Comparison of ENCODE assay signal across 8 cellular contexts in genomic region chr2:111900859-111901258, GRCh38. TPM values are rescaled to one million over a fixed set of nuclear protein-coding genes. Genes with fewer than 3 reads are reported as not detected.
A peak's percentile ranks its signal among the peaks of the same experiment; 100 is the strongest.
DNase-seq lines count a peak whose midpoint lies in the region; ATAC-seq and TF ChIP-seq lines count a peak whose summit lies in the region.

No MANE protein-coding gene starts in this region.

- no peaks in the 10 kb centered on the region for H3K9me3 Mint-ChIP-seq in activated naive CD8-positive, alpha-beta T cell (ENCODE audit: low read depth)
- no peaks in the 10 kb centered on the region for H3K9me3 Mint-ChIP-seq in activated naive CD8-positive, alpha-beta T cell treated with anti-CD3 and anti-CD28 coated beads for 36 hours

- peaks cover 2% of the 10 kb centered on the region for H3K4me1 ChIP-seq in rectal smooth muscle tissue (ENCODE audit: control insufficient read depth, insufficient read depth, low read length)

- DNase-seq in activated naive CD8-positive, alpha-beta T cell treated with anti-CD3 and anti-CD28 coated beads for 36 hours = no peak
- DNase-seq in NOMO-1 treated with dmso at 0.1 percent for 144 hours (lab: John Stamatoyannopoulos, UW; ENCODE audit: unreplicated experiment) = peak; percentile 23
- peak; percentile 41 for DNase-seq in epithelial cell of esophagus (ENCODE audit: low read depth)
- no peak for DNase-seq in NCI-H1436 (lab: John Stamatoyannopoulos, UW)
- no peak for DNase-seq in NCI-H2171 treated with DMSO at 0.1 percent for 48 hours (lab: John Stamatoyannopoulos, UW)

- H3K4me3 Mint-ChIP-seq in activated naive CD8-positive, alpha-beta T cell = peak overlapping the region; percentile 22
- no peak overlapping the region for H3K4me3 Mint-ChIP-seq in activated naive CD8-positive, alpha-beta T cell treated with anti-CD3 and anti-CD28 coated beads for 36 hours

- no peaks in the 10 kb centered on the region for H3K36me3 ChIP-seq in rectal smooth muscle tissue (ENCODE audit: control insufficient read depth, insufficient read depth, low read length)

- peaks cover 15% of the 10 kb centered on the region for H3K27me3 Mint-ChIP-seq in activated naive CD8-positive, alpha-beta T cell
- peaks cover 47% of the 10 kb centered on the region for H3K27me3 Mint-ChIP-seq in activated naive CD8-positive, alpha-beta T cell treated with anti-CD3 and anti-CD28 coated beads for 36 hours

- peak; percentile 38 for TF ChIP-seq CTCF in epithelial cell of esophagus (IDR thresholded peaks at IDR 0.05; ENCODE audit: insufficient read depth, low read depth, low read length, missing control alignments)

- no peak for ATAC-seq in HG03097 (IDR thresholded peaks at IDR 0.05; ENCODE audit: low FRiP score, unreplicated experiment)

- H3K36me3 Mint-ChIP-seq in activated naive CD8-positive, alpha-beta T cell = no peaks in the 10 kb centered on the region
- H3K36me3 Mint-ChIP-seq in activated naive CD8-positive, alpha-beta T cell treated with anti-CD3 and anti-CD28 coated beads for 36 hours = no peaks in the 10 kb centered on the region

- no peaks in the 10 kb centered on the region for H3K27me3 ChIP-seq in rectal smooth muscle tissue (ENCODE audit: control insufficient read depth, insufficient read depth, low read length)

- peaks cover 15% of the 10 kb centered on the region for H3K4me1 Mint-ChIP-seq in activated naive CD8-positive, alpha-beta T cell (ENCODE audit: low read depth)
- H3K4me1 Mint-ChIP-seq in activated naive CD8-positive, alpha-beta T cell treated with anti-CD3 and anti-CD28 coated beads for 36 hours = peaks cover 14% of the 10 kb centered on the region

- no peak overlapping the region for H3K27ac ChIP-seq in rectal smooth muscle tissue (ENCODE audit: low read depth, low read length)

- H3K27ac Mint-ChIP-seq in activated naive CD8-positive, alpha-beta T cell = no peak overlapping the region
- H3K27ac Mint-ChIP-seq in activated naive CD8-positive, alpha-beta T cell treated with anti-CD3 and anti-CD28 coated beads for 36 hours = no peak overlapping the region

- no peak overlapping the region for H3K9ac ChIP-seq in rectal smooth muscle tissue (ENCODE audit: low read length)

- no peak overlapping the region for H3K4me3 ChIP-seq in epithelial cell of esophagus (ENCODE audit: low read length)
- H3K4me3 ChIP-seq in rectal smooth muscle tissue (ENCODE audit: low read length) = peak overlapping the region; percentile 32

RNA-seq across cellular contexts. Expression of gene MERTK, which starts 2.5 kb away (rescaled TPM):
- total RNA-seq in activated naive CD8-positive, alpha-beta T cell treated with anti-CD3 and anti-CD28 coated beads for 36 hours = under 1 TPM; 0.33 to 0.44 TPM

RNA-seq across cellular contexts. Expression of gene ANAPC1, which starts 16.9 kb away (rescaled TPM):
- 100 to 1,000 TPM; 137 to 149 TPM for total RNA-seq in activated naive CD8-positive, alpha-beta T cell treated with anti-CD3 and anti-CD28 coated beads for 36 hours

Comparison
In these comparisons a context has a peak if more than half of its experiments do, and no peak if none do; other contexts are left out.
1. DNase-seq: peak in NOMO-1 treated with dmso at 0.1 percent for 144 hours (single experiment) and epithelial cell of esophagus (single experiment); none in activated naive CD8-positive, alpha-beta T cell treated with anti-CD3 and anti-CD28 coated beads for 36 hours (single experiment), NCI-H1436 (single experiment) and NCI-H2171 treated with DMSO at 0.1 percent for 48 hours (single experiment).